8 cellular contexts compared by ENCODE assay signal in genomic region chr4:77385124-77385969, GRCh38.
DNase-seq lines count a peak whose midpoint lies in the region; ATAC-seq and TF ChIP-seq lines count a peak whose summit lies in the region.

No MANE protein-coding gene starts in this region.

- dilution Hi-C loops in IMR-90 (cut with HindIII; ENCODE audit: low sequenced_read_pairs, unreplicated experiment): no loop called here

- H3K4me3 ChIP-seq in IMR-90 (ENCODE audit: insufficient read depth, low read depth, low read length) (no peak overlapping the region), cardiac muscle cell (no peak overlapping the region), prostate gland (no peak overlapping the region)

- TF ChIP-seq POLR2A in IMR-90 (IDR thresholded peaks at IDR 0.05; ENCODE audit: low read depth, low read length) (no peak), prostate gland (IDR thresholded peaks at IDR 0.05) (no peak)

- no peak overlapping the region for H3K4ac ChIP-seq in IMR-90 (ENCODE audit: low read depth, low read length)

- no peak overlapping the region for H3K27ac Mint-ChIP-seq in activated naive CD8-positive, alpha-beta T cell treated with anti-CD3 and anti-CD28 coated beads for 36 hours

- peak; percentile 80 for ATAC-seq in GM19438 (IDR thresholded peaks at IDR 0.05; ENCODE audit: low read depth, unreplicated experiment)
- ATAC-seq in IMR-90 (ENCODE audit: low read depth): peak; percentile 94
- no peak for ATAC-seq in GM19035 (IDR thresholded peaks at IDR 0.05; ENCODE audit: unreplicated experiment)

- H3K36me3 Mint-ChIP-seq in activated naive CD8-positive, alpha-beta T cell treated with anti-CD3 and anti-CD28 coated beads for 36 hours: no peaks in the 10 kb centered on the region

- DNase-seq in COLO829 (ENCODE audit: low spot score) (peak; percentile 79), IMR-90 (peak; percentile 63), SK-MEL-5 (ENCODE audit: low read depth, low spot score) (peak; percentile 79), cardiac muscle cell (ENCODE audit: low read depth in 1 of 2, low spot score in 1 of 2) (peak; percentile 73 to 82), prostate gland (ENCODE audit: low spot score) (peak; percentile 71)
- peak; percentile 49 for DNase-seq in activated naive CD8-positive, alpha-beta T cell treated with anti-CD3 and anti-CD28 coated beads for 36 hours

- no peaks in the 10 kb centered on the region for H3K9me3 Mint-ChIP-seq in activated naive CD8-positive, alpha-beta T cell treated with anti-CD3 and anti-CD28 coated beads for 36 hours

- in situ Hi-C loops in IMR-90 (cut with MboI; ENCODE audit: low sequenced_read_pairs): loop anchor here (5.0 to 25.0 kb wide), 3 partner anchors 217 to 477 kb away; partner anchors contain the start of gene MRPL1
- in situ Hi-C loops in SK-MEL-5 (cut with HindIII; ENCODE audit: low pct_unique_long_range_greater_than_20kb, low sequenced_read_pairs): no loop called here

- H2AK5ac ChIP-seq in IMR-90 (ENCODE audit: low read depth, low read length): no peak overlapping the region

- H4K91ac ChIP-seq in IMR-90 (ENCODE audit: insufficient read depth, low read depth, low read length): no peak overlapping the region

- peak overlapping the region; percentile 56 for H2AFZ ChIP-seq in IMR-90 (replicated peaks; ENCODE audit: low read length, poor library complexity)

- H2BK20ac ChIP-seq in IMR-90 (ENCODE audit: low read depth, low read length): no peak overlapping the region

- peak; percentile 82 for TF ChIP-seq RAD21 in IMR-90 (IDR thresholded peaks at IDR 0.05; ENCODE audit: low read length)

- H2BK15ac ChIP-seq in IMR-90 (ENCODE audit: low read depth, low read length): no peak overlapping the region

- no peaks in the 10 kb centered on the region for H3K36me3 ChIP-seq in IMR-90 (ENCODE audit: control insufficient read depth, insufficient read depth, low read length)
- no peaks in the 10 kb centered on the region for H3K36me3 ChIP-seq in cardiac muscle cell
- H3K36me3 ChIP-seq in prostate gland: no peaks in the 10 kb centered on the region

- H3K27me3 ChIP-seq in IMR-90 (ENCODE audit: control insufficient read depth, insufficient read depth, low read length) (peaks cover 8% of the 10 kb centered on the region), cardiac muscle cell (peaks cover 5% of the 10 kb centered on the region), prostate gland (replicated peaks; ENCODE audit: insufficient read depth) (no peaks in the 10 kb centered on the region)

- WGBS in IMR-90 (ENCODE audit: extremely low coverage in 2 of 2, insufficient read length in 1 of 2), 2 experiments: 0% methylated on average over 1 of the region's 4 CpGs; no CpG with 5 or more reads in 1 of the 2 experiments
- 0% methylated on average over 4 of the region's 4 CpGs for WGBS in prostate gland

- POLR2A ChIA-PET in IMR-90 (lab: Charles Lee; ENCODE audit: unreplicated experiment): no interaction called here

- no peak overlapping the region for H3K4me2 ChIP-seq in IMR-90 (ENCODE audit: low read depth, low read length)

- H3K56ac ChIP-seq in IMR-90 (ENCODE audit: extremely low read depth, insufficient read depth, low read length): no peak overlapping the region

- no peak overlapping the region for H2BK120ac ChIP-seq in IMR-90 (ENCODE audit: low read depth, low read length)

- H3K9me1 ChIP-seq in IMR-90 (ENCODE audit: insufficient read depth, low read length): no peaks in the 10 kb centered on the region

- no peak overlapping the region for H2AK9ac ChIP-seq in IMR-90 (replicated peaks; ENCODE audit: low read depth, low read length, poor library complexity)

- no peak overlapping the region for H4K5ac ChIP-seq in IMR-90 (ENCODE audit: low read depth, low read length)

- H3K14ac ChIP-seq in IMR-90 (replicated peaks; ENCODE audit: low read depth, low read length): no peak overlapping the region

- H3K18ac ChIP-seq in IMR-90 (ENCODE audit: low read depth, low read length): no peak overlapping the region

- H3K4me3 Mint-ChIP-seq in activated naive CD8-positive, alpha-beta T cell treated with anti-CD3 and anti-CD28 coated beads for 36 hours: no peak overlapping the region

- H3K4me1 Mint-ChIP-seq in activated naive CD8-positive, alpha-beta T cell treated with anti-CD3 and anti-CD28 coated beads for 36 hours: peaks cover 2% of the 10 kb centered on the region

- CTCF ChIA-PET in IMR-90 (lab: Yijun Ruan, JAX): interaction anchor here (1.0 to 5.3 kb wide), 4 partner anchors 28 to 312 kb away, joined by 3 to 26 read pairs (median 4); no protein-coding TSS in a partner anchor

- H4K20me1 ChIP-seq in IMR-90 (ENCODE audit: insufficient read depth, low read length): no peaks in the 10 kb centered on the region

- H3K9ac ChIP-seq in IMR-90 (ENCODE audit: low read depth, low read length): no peak overlapping the region

- no peaks in the 10 kb centered on the region for H3K27me3 Mint-ChIP-seq in activated naive CD8-positive, alpha-beta T cell treated with anti-CD3 and anti-CD28 coated beads for 36 hours

- H3K9me3 ChIP-seq in IMR-90 (ENCODE audit: control insufficient read depth, insufficient read depth, low read length): no peaks in the 10 kb centered on the region
- no peaks in the 10 kb centered on the region for H3K9me3 ChIP-seq in cardiac muscle cell (ENCODE audit: low read depth)
- H3K9me3 ChIP-seq in prostate gland: no peaks in the 10 kb centered on the region

- TF ChIP-seq CTCF in IMR-90 (conservative IDR thresholded peaks at IDR 0.05; ENCODE audit: low read depth, low read length) (peak; percentile 81), cardiac muscle cell (IDR thresholded peaks at IDR 0.05; ENCODE audit: low read depth, low read length) (peak; percentile 82), prostate gland (IDR thresholded peaks at IDR 0.05) (peak; percentile 56 to 89 (median 84))

- H3K4me1 ChIP-seq in IMR-90 (ENCODE audit: control insufficient read depth, insufficient read depth, low read length) (no peaks in the 10 kb centered on the region), cardiac muscle cell (ENCODE audit: low read depth) (no peaks in the 10 kb centered on the region), prostate gland (replicated peaks) (no peaks in the 10 kb centered on the region)

- no TSS peak for BruUV-seq in IMR-90 (replicated peaks; lab: Mats Ljungman, UMichigan)

- intact Hi-C loops in IMR-90 (cut with micrococcal nuclease) (loop anchor here (1.0 to 10.0 kb wide), 6 partner anchors 47 to 479 kb away; partner anchors contain the start of gene MRPL1), prostate gland (cut with DNase I) (loop anchor here (2.0 to 5.0 kb wide), 4 partner anchors 47 to 312 kb away; no protein-coding TSS in a partner anchor)

- no peak overlapping the region for H2BK5ac ChIP-seq in IMR-90 (ENCODE audit: low read depth, low read length, poor library complexity, severe bottlenecking)

- H4K8ac ChIP-seq in IMR-90 (ENCODE audit: low read depth in 2 of 2, low read length in 2 of 2): no peak overlapping the region

- no peak overlapping the region for H3K23ac ChIP-seq in IMR-90 (ENCODE audit: low read depth, low read length)

- H3K27ac ChIP-seq in IMR-90 (ENCODE audit: insufficient read depth, low read length) (no peak overlapping the region), cardiac muscle cell (no peak overlapping the region), prostate gland (no peak overlapping the region)

- no peaks in the 10 kb centered on the region for H3K79me1 ChIP-seq in IMR-90 (ENCODE audit: low read depth in 1 of 2, low read length in 2 of 2)

TF ChIP-seq in IMR-90, 13 proteins besides CTCF, POLR2A, EP300 and RAD21:
- TF ChIP-seq SMC3 (IDR thresholded peaks at IDR 0.05; ENCODE audit: low read depth, low read length): peak; percentile 67
- TF ChIP-seq NFE2L2 (IDR thresholded peaks at IDR 0.05; ENCODE audit: low read depth, low read length): no peak
- TF ChIP-seq RCOR1 (IDR thresholded peaks at IDR 0.05; ENCODE audit: insufficient replicate concordance, low read length): no peak
- no peak for TF ChIP-seq USF2 (IDR thresholded peaks at IDR 0.05; ENCODE audit: low read depth, low read length)
